24 cellular contexts compared by ENCODE assay signal in the genomic region with DNA sequence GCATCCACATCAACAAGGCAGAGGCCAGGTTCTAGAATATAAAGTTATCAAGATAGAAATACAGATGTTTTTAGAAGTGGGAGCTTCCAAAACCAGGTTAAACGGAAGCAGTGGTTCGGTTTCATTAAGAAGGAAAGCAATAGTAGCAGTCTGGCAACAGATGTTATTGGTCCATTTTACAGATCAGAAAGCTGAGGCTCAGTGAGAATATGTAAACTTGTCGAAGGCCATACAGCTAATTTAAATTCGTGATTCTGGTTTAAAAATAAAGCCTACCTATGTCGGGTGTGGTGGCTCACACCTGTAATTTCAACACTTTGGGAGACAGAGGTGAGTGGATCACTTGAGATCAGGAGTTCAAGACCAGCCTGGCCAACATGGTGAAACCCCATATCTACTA.
DNase-seq lines count a peak whose midpoint lies in the region; ATAC-seq, FAIRE-seq and TF ChIP-seq lines count a peak whose summit lies in the region.
"Had no signal": no experiment of that assay in that cellular context is flagged by ENCODE, and none has a peak within 500 bp of the region (broad histone marks: within the 10 kb centered on the region; RNA-seq: fewer than 3 reads in every experiment).

No MANE protein-coding gene starts in this region.

- no peak overlapping the region for H3K4me3 Mint-ChIP-seq in activated CD4-positive, alpha-beta T cell treated with anti-CD3 and anti-CD28 coated beads, Interleukin-2, amount 10 ng/mL, durations not matched to agents 24 days and 14 days
- no peak overlapping the region for H3K4me3 Mint-ChIP-seq in T-helper 17 cell
- H3K4me3 Mint-ChIP-seq: CD14-positive monocyte; CD4-positive, alpha-beta T cell; CD8-positive, alpha-beta memory T cell had no signal

- TF ChIP-seq CTCF in K562 (IDR thresholded peaks at IDR 0.05 in 2 of 3, conservative IDR thresholded peaks at IDR 0.05 in 1 of 3; ENCODE audit: insufficient read depth in 2 of 3, low read depth in 1 of 3, low read length in 3 of 3), result no peak

- no peak overlapping the region for H3K4me2 ChIP-seq in K562 (ENCODE audit: insufficient read depth, low read length)
- H3K4me2 ChIP-seq: A549; BLaER1 treated with 17β-estradiol and CSF1 and Interleukin-3, amounts not matched to agents 10 nM and 100 nM had no signal

- no peaks in the 10 kb centered on the region for H4K20me1 ChIP-seq in K562 (replicated peaks; ENCODE audit: control insufficient read depth, insufficient read depth, low read length)
- H4K20me1 ChIP-seq: BLaER1 treated with 17β-estradiol and CSF1 and Interleukin-3, amounts not matched to agents 10 nM and 100 nM had no signal

- WGBS in K562 (ENCODE audit: insufficient coverage, low coverage, missing lambda C conversion rate), result 9% methylated on average over 5 of the region's 5 CpGs

- H3K27ac Mint-ChIP-seq in activated CD4-positive, alpha-beta T cell treated with anti-CD3 and anti-CD28 coated beads, Interleukin-2, amount 10 ng/mL, durations not matched to agents 24 days and 14 days, result no peak overlapping the region
- peak overlapping the region; percentile 45 for H3K27ac Mint-ChIP-seq in T-helper 17 cell
- H3K27ac Mint-ChIP-seq: CD4-positive, alpha-beta T cell; CD8-positive, alpha-beta memory T cell had no signal

- ATAC-seq in T-helper 17 cell (no peak), K562 (no peak), GM21515 (IDR thresholded peaks at IDR 0.05; ENCODE audit: unreplicated experiment) (no peak), HG03095 (IDR thresholded peaks at IDR 0.05; ENCODE audit: unreplicated experiment) (no peak)
- ATAC-seq: A549 had no signal

- intact Hi-C loops in activated CD4-positive, alpha-beta T cell treated with anti-CD3 and anti-CD28 coated beads, Interleukin-2, amount 10 ng/mL, durations not matched to agents 24 days and 14 days (cut with micrococcal nuclease), result no loop called here
- intact Hi-C loops in K562 (cut with micrococcal nuclease), result loop anchor here (5.0 kb wide), 1 partner anchor 290 kb away; no protein-coding TSS in a partner anchor

- no peak for FAIRE-seq in K562 (lab: Jason Lieb, UNC)
- FAIRE-seq: A549, GM12891, GM18507 had no signal

- CTCF ChIA-PET in K562 (lab: Yijun Ruan, JAX; ENCODE audit: low intra/inter-chr PET ratio), result interaction anchor here (0.8 kb wide), 1 partner anchor 162 kb away, joined by 4 read pairs; no protein-coding TSS in a partner anchor

- no peaks in the 10 kb centered on the region for H3K79me2 ChIP-seq in K562 (ENCODE audit: control insufficient read depth, insufficient read depth, low read length)

- no peak for TF ChIP-seq EP300 in K562 (IDR thresholded peaks at IDR 0.05; ENCODE audit: low read length)

- no peak overlapping the region for H3K4me3 ChIP-seq in K562
- H3K4me3 ChIP-seq: A549; BLaER1 treated with 17β-estradiol and CSF1 and Interleukin-3, amounts not matched to agents 10 nM and 100 nM had no signal

- peaks cover 19% of the 10 kb centered on the region for H3K27me3 Mint-ChIP-seq in activated CD4-positive, alpha-beta T cell treated with anti-CD3 and anti-CD28 coated beads, Interleukin-2, amount 10 ng/mL, durations not matched to agents 24 days and 14 days
- H3K27me3 Mint-ChIP-seq in T-helper 17 cell, result peaks cover 6% of the 10 kb centered on the region
- H3K27me3 Mint-ChIP-seq: CD4-positive, alpha-beta T cell had no signal

- H3K27ac ChIP-seq in K562 (ENCODE audit: extremely low read depth, low read depth, low read length), result no peak overlapping the region
- H3K27ac ChIP-seq: 22Rv1; BLaER1 treated with 17β-estradiol and CSF1 and Interleukin-3, amounts not matched to agents 10 nM and 100 nM had no signal

- peak; percentile 21 for DNase-seq in activated CD4-positive, alpha-beta T cell treated with anti-CD3 and anti-CD28 coated beads, Interleukin-2, amount 10 ng/mL, durations not matched to agents 24 days and 14 days
- no peak for DNase-seq in activated CD4-positive, alpha-beta T cell treated with anti-CD3 and anti-CD28 coated beads for 1 hour
- no peak for DNase-seq in T-helper 17 cell
- no peak for DNase-seq in K562 (ENCODE audit: extremely low read depth in 1 of 4, low spot score in 3 of 4)
- no peak for DNase-seq in 8988T
- DNase-seq: ACHN; AML-193; BE2C; Calu3; CD4-positive, alpha-beta T cell; CD8-positive, alpha-beta memory T cell; DMS79 treated with DMSO at 0.1 percent for 48 hours; GF-D8; GOT3; H7; HCEC 1CT had no signal

- no peak for TF ChIP-seq POLR2A in K562 (conservative IDR thresholded peaks at IDR 0.05)

- POLR2A ChIA-PET in K562 (lab: Yijun Ruan, JAX), result interaction anchor here (1.1 to 1.7 kb wide), 2 partner anchors 158 to 161 kb away, joined by 4 to 8 read pairs; partner anchors contain the start of gene ARRDC3

- peaks cover 0 to 14% of the 10 kb centered on the region in 2 experiments; a peak in 3 of 5 replicates for H3K4me1 ChIP-seq in K562 (replicated peaks in 1 of 2; ENCODE audit: control insufficient read depth in 2 of 2, insufficient read depth in 2 of 2, low read length in 2 of 2)
- H3K4me1 ChIP-seq: BE2C had no signal

- no TSS peak for BruUV-seq in K562 (replicated peaks; lab: Mats Ljungman, UMichigan)

- H3K27me3 ChIP-seq in K562 (ENCODE audit: control insufficient read depth in 2 of 2, insufficient read depth in 2 of 2, low read length in 2 of 2), result no peaks in the 10 kb centered on the region
- H3K27me3 ChIP-seq: BE2C; BLaER1 treated with 17β-estradiol and CSF1 and Interleukin-3, amounts not matched to agents 10 nM and 100 nM had no signal

- TF ChIP-seq RAD21 in K562 (CRISPR knock-in tag; conservative IDR thresholded peaks at IDR 0.05 in 1 of 2, IDR thresholded peaks at IDR 0.05 in 1 of 2), result no peak

- H3K9ac ChIP-seq in K562 (ENCODE audit: insufficient read depth in 1 of 2, low read depth in 2 of 2, low read length in 2 of 2), result no peak overlapping the region
- H3K9ac ChIP-seq: BLaER1 treated with 17β-estradiol and CSF1 and Interleukin-3, amounts not matched to agents 10 nM and 100 nM had no signal

- no peaks in the 10 kb centered on the region for H3K9me3 ChIP-seq in T-helper 17 cell (ENCODE audit: control insufficient read depth, low read length, poor library complexity, severe bottlenecking)
- no peaks in the 10 kb centered on the region for H3K9me3 ChIP-seq in K562 (replicated peaks; ENCODE audit: control insufficient read depth, insufficient read depth, low read depth, low read length)
- H3K9me3 ChIP-seq: A549; BE2C; BLaER1 treated with 17β-estradiol and CSF1 and Interleukin-3, amounts not matched to agents 10 nM and 100 nM had no signal

- in situ Hi-C loops in K562 (cut with MboI), result no loop called here

- H3K36me3 ChIP-seq in K562 (ENCODE audit: control insufficient read depth, insufficient read depth, low read length), result no peaks in the 10 kb centered on the region
- H3K36me3 ChIP-seq: BE2C; BLaER1 treated with 17β-estradiol and CSF1 and Interleukin-3, amounts not matched to agents 10 nM and 100 nM had no signal

- H2AFZ ChIP-seq in K562 (ENCODE audit: low read depth, low read length), result no peak overlapping the region

- H3K4me1 Mint-ChIP-seq in activated CD4-positive, alpha-beta T cell treated with anti-CD3 and anti-CD28 coated beads, Interleukin-2, amount 10 ng/mL, durations not matched to agents 24 days and 14 days, result peaks cover 4% of the 10 kb centered on the region
- peaks cover 4% of the 10 kb centered on the region for H3K4me1 Mint-ChIP-seq in T-helper 17 cell
- H3K4me1 Mint-ChIP-seq: CD8-positive, alpha-beta memory T cell had no signal

- no peaks in the 10 kb centered on the region for H3K36me3 Mint-ChIP-seq in activated CD4-positive, alpha-beta T cell treated with anti-CD3 and anti-CD28 coated beads, Interleukin-2, amount 10 ng/mL, durations not matched to agents 24 days and 14 days (ENCODE audit: low read depth)
- H3K36me3 Mint-ChIP-seq in T-helper 17 cell (ENCODE audit: low read depth), result no peaks in the 10 kb centered on the region
- H3K36me3 Mint-ChIP-seq: CD14-positive monocyte; CD8-positive, alpha-beta memory T cell had no signal

- H3K9me3 Mint-ChIP-seq in activated CD4-positive, alpha-beta T cell treated with anti-CD3 and anti-CD28 coated beads, Interleukin-2, amount 10 ng/mL, durations not matched to agents 24 days and 14 days, result no peaks in the 10 kb centered on the region
- H3K9me3 Mint-ChIP-seq: CD4-positive, alpha-beta T cell; CD8-positive, alpha-beta memory T cell had no signal

- H3K9me1 ChIP-seq in K562 (ENCODE audit: control insufficient read depth, insufficient read depth, low read length), result no peaks in the 10 kb centered on the region

TF ChIP-seq in K562, 482 proteins besides CTCF, POLR2A, EP300 and RAD21:
- peak in 1 of 2 experiments; percentile 59; a peak in 2 of 4 replicates for TF ChIP-seq KDM1A (IDR thresholded peaks at IDR 0.05)
- peak; percentile 55; the same call in 1 of the 2 replicates for TF ChIP-seq BCOR (IDR thresholded peaks at IDR 0.05)
- TF ChIP-seq ZNF140 (CRISPR knock-in tag; IDR thresholded peaks at IDR 0.05), result no peak
- TF ChIP-seq E2F1 (CRISPR knock-in tag; IDR thresholded peaks at IDR 0.05), result no peak
- TF ChIP-seq ADNP (tag; IDR thresholded peaks at IDR 0.05), result peak; percentile 62; the same call in 1 of the 2 replicates
